ENCODE assay signal across 8 cellular contexts in genomic region chr6:141326426-141326825, GRCh38.
DNase-seq lines count a peak whose midpoint lies in the region; ATAC-seq and TF ChIP-seq lines count a peak whose summit lies in the region.

No MANE protein-coding gene starts in this region.

- H3K36me3 ChIP-seq in WERI-Rb-1 = no peaks in the 10 kb centered on the region

- no peak for TF ChIP-seq CTCF in WERI-Rb-1 (IDR thresholded peaks at IDR 0.05; ENCODE audit: low read depth, low read length)

- no peak overlapping the region for H3K27ac ChIP-seq in WERI-Rb-1

- H3K4me3 ChIP-seq in WERI-Rb-1 (ENCODE audit: low read depth, low read length) = no peak overlapping the region

- intact Hi-C loops in head of caudate nucleus (cut with DNase I) = no loop called here

- ATAC-seq in GM18511 (IDR thresholded peaks at IDR 0.05; ENCODE audit: unreplicated experiment) = peak; percentile 75

- no peaks in the 10 kb centered on the region for H3K27me3 ChIP-seq in WERI-Rb-1 (ENCODE audit: insufficient read depth, low read depth, severe bottlenecking)

- no peaks in the 10 kb centered on the region for H3K9me3 ChIP-seq in WERI-Rb-1 (ENCODE audit: severe bottlenecking)

- peak; percentile 75 for DNase-seq in HPDE6-E6E7 (ENCODE audit: extremely low spot score)
- DNase-seq in activated CD8-positive, alpha-beta memory T cell treated with anti-CD3 and anti-CD28 coated beads for 4 hours (ENCODE audit: low read depth in 2 of 2) = peak; percentile 33 to 41
- peak in 36 of 42 donors; percentile 1 to 79 (median 42) for DNase-seq in head of caudate nucleus
- peak; percentile 18 for DNase-seq in stimulated activated CD4-positive, alpha-beta T cell treated with anti-CD3 and anti-CD28 coated beads, Interleukin-4, amount 100 ng/mL, for 1 hour
- no peak for DNase-seq in NCI-H2171 (lab: John Stamatoyannopoulos, UW)
- DNase-seq in WERI-Rb-1 = no peak
- no peak for DNase-seq in HuH-7 (ENCODE audit: low spot score)

Comparison
In these comparisons a context has a peak if more than half of its experiments do, and no peak if none do; other contexts are left out.
1. DNase-seq: peak in HPDE6-E6E7 (single experiment), activated CD8-positive, alpha-beta memory T cell treated with anti-CD3 and anti-CD28 coated beads for 4 hours (2 of 2), head of caudate nucleus (36 of 42) and stimulated activated CD4-positive, alpha-beta T cell treated with anti-CD3 and anti-CD28 coated beads, Interleukin-4, amount 100 ng/mL, for 1 hour (single experiment); none in NCI-H2171 (single experiment), WERI-Rb-1 (single experiment) and HuH-7 (single experiment).